9 cellular contexts compared by ENCODE assay signal in genomic region chr18:48902023-48902855, GRCh38. TPM values are rescaled to one million over a fixed set of nuclear protein-coding genes. Genes with fewer than 3 reads are reported as not detected.
A peak's percentile ranks its signal among the peaks of the same experiment; 100 is the strongest.
DNase-seq lines count a peak whose midpoint lies in the region; ATAC-seq and TF ChIP-seq lines count a peak whose summit lies in the region.
"Had no signal": no experiment of that assay in that cellular context is flagged by ENCODE, and none has a peak within 500 bp of the region (broad histone marks: within the 10 kb centered on the region; RNA-seq: fewer than 3 reads in every experiment).

No MANE protein-coding gene starts in this region.

- no peak overlapping the region for H3K4me3 ChIP-seq in parathyroid adenoma (ENCODE audit: low read depth, low read length)
- H3K4me3 ChIP-seq: BLaER1 had no signal

- DNase-seq in NOMO-1 treated with DMSO at 0.1 percent for 48 hours (lab: John Stamatoyannopoulos, UW; ENCODE audit: unreplicated experiment): peak; percentile 8
- no peak for DNase-seq in NOMO-1 (lab: John Stamatoyannopoulos, UW; ENCODE audit: unreplicated experiment in 2 of 2)
- peak; percentile 83 to 94 for DNase-seq in SHP77 (lab: John Stamatoyannopoulos, UW)
- peak in 1 of 2 donors; percentile 44 for DNase-seq in foreskin keratinocyte
- DNase-seq in cortex of kidney (lab: John Stamatoyannopoulos, UW): no peak
- DNase-seq in GM19238 (ENCODE audit: insufficient read length, low spot score): no peak

- H3K9me3 ChIP-seq in parathyroid adenoma (ENCODE audit: control insufficient read depth, low read length): no peaks in the 10 kb centered on the region

- H3K27me3 ChIP-seq in foreskin keratinocyte (no peaks in the 10 kb centered on the region), parathyroid adenoma (ENCODE audit: control insufficient read depth, insufficient read depth, low read length) (no peaks in the 10 kb centered on the region)
- H3K27me3 ChIP-seq: BLaER1 had no signal

- H2AFZ ChIP-seq in parathyroid adenoma: peak overlapping the region; percentile 44

- no peaks in the 10 kb centered on the region for H3K36me3 ChIP-seq in parathyroid adenoma (ENCODE audit: control insufficient read depth, insufficient read depth, low read length)
- H3K36me3 ChIP-seq: BLaER1 had no signal

- TF ChIP-seq CTCF in foreskin keratinocyte (conservative IDR thresholded peaks at IDR 0.05): no peak
- no peak for TF ChIP-seq CTCF in parathyroid adenoma (IDR thresholded peaks at IDR 0.05)

- no peak overlapping the region for H3K4me2 ChIP-seq in parathyroid adenoma (ENCODE audit: low read length)
- H3K4me2 ChIP-seq: BLaER1 had no signal

- H3K9ac ChIP-seq in parathyroid adenoma: no peak overlapping the region
- H3K9ac ChIP-seq: BLaER1 had no signal

- H3K27ac ChIP-seq in foreskin keratinocyte (no peak overlapping the region), parathyroid adenoma (peak overlapping the region; percentile 37)
- H3K27ac ChIP-seq: BLaER1 had no signal

- ATAC-seq in foreskin keratinocyte (peak; percentile 80), HG02970 (IDR thresholded peaks at IDR 0.05; ENCODE audit: low FRiP score, unreplicated experiment) (no peak)

- H3K79me2 ChIP-seq in parathyroid adenoma: no peaks in the 10 kb centered on the region

- H3K4me1 ChIP-seq in foreskin keratinocyte (peaks cover 6% of the 10 kb centered on the region), parathyroid adenoma (peaks cover 8% of the 10 kb centered on the region)

RNA-seq across cellular contexts. Expression of gene SMAD7, which starts 48.5 kb away (rescaled TPM):
- 7.2 and 10.5 TPM in 2 replicates for total RNA-seq in foreskin keratinocyte
- polyA plus RNA-seq in foreskin keratinocyte: 4.3 and 5.2 TPM in 2 replicates

Comparison
In these comparisons a context has a peak if more than half of its experiments do, and no peak if none do; other contexts are left out.
1. DNase-seq: peak in NOMO-1 treated with DMSO at 0.1 percent for 48 hours (single experiment) and SHP77 (2 of 2); none in NOMO-1 (0 of 2), cortex of kidney (single experiment) and GM19238 (single experiment).